Comparison of ENCODE assay signal across 8 cellular contexts in genomic region chr19:41993612-41994483, GRCh38. TPM values are rescaled to one million over a fixed set of nuclear protein-coding genes. Genes with fewer than 3 reads are reported as not detected.
DNase-seq lines count a peak whose midpoint lies in the region; ATAC-seq and TF ChIP-seq lines count a peak whose summit lies in the region.

Gene ATP1A3, minus strand, starts transcription at chr19:41994230. Its CDS starts 154 bp downstream, at chr19:41994076.

- H2AFZ ChIP-seq in OCI-LY7 (ENCODE audit: low read length): peak within 1 kb of the TSS; percentile 85
- H2AFZ ChIP-seq in neuron (ENCODE audit: low read depth, low read length): peak within 1 kb of the TSS; percentile 44

- peaks cover 38% of the 10 kb centered on the region for H3K4me1 ChIP-seq in OCI-LY7 (ENCODE audit: insufficient read depth, low read length, poor library complexity, severe bottlenecking)
- H3K4me1 ChIP-seq in neuron (ENCODE audit: insufficient read depth, low read length): peaks cover 49% of the 10 kb centered on the region

- H3K4me3 ChIP-seq in OCI-LY7 (ENCODE audit: low read depth, low read length, poor library complexity, severe bottlenecking) (peak within 1 kb of the TSS; percentile 95), fibroblast of pulmonary artery (replicated peaks; ENCODE audit: low read depth, low read length) (peak within 1 kb of the TSS; percentile 7), neuron (ENCODE audit: low read length) (peak within 1 kb of the TSS; percentile 51)

- no peaks in the 10 kb centered on the region for H3K27me3 ChIP-seq in neuron (ENCODE audit: insufficient read depth, low read length)

- H3K79me2 ChIP-seq in OCI-LY7 (ENCODE audit: insufficient read depth, low read depth, low read length): no peaks in the 10 kb centered on the region

- intact Hi-C loops in OCI-LY7 (cut with micrococcal nuclease; ENCODE audit: unreplicated experiment): loop anchor here (2.0 kb wide), 1 partner anchor 35 kb away; the partner anchor contains the start of gene RABAC1

- H3K9me2 ChIP-seq in OCI-LY7 (ENCODE audit: insufficient read depth, low read length): no peaks in the 10 kb centered on the region

- H3K4me2 ChIP-seq in OCI-LY7 (ENCODE audit: low read length): peak within 1 kb of the TSS; percentile 99

- CTCF ChIA-PET in OCI-LY7 (lab: Charles Lee; ENCODE audit: unreplicated experiment): no interaction called here

- no peaks in the 10 kb centered on the region for H3K9me3 ChIP-seq in OCI-LY7 (ENCODE audit: low read length)
- no peaks in the 10 kb centered on the region for H3K9me3 ChIP-seq in neuron (ENCODE audit: low read length)

- no peak for ATAC-seq in HG03442 (IDR thresholded peaks at IDR 0.05; ENCODE audit: unreplicated experiment)

- H3K36me3 ChIP-seq in OCI-LY7 (ENCODE audit: insufficient read depth, low read length) (peaks cover under 1% of the 10 kb centered on the region; the same call in 1 of the 2 replicates), neuron (ENCODE audit: insufficient read depth, low read length) (no peaks in the 10 kb centered on the region)

- H4K20me1 ChIP-seq in OCI-LY7 (ENCODE audit: insufficient read depth, low read length): no peaks in the 10 kb centered on the region

- BruUV-seq in OCI-LY7 (replicated peaks; lab: Mats Ljungman, UMichigan): no TSS peak

- peak within 1 kb of the TSS; percentile 15 for H3K27ac ChIP-seq in OCI-LY7 (ENCODE audit: low read depth, low read length, poor library complexity, severe bottlenecking)

- POLR2A ChIA-PET in OCI-LY7 (lab: Charles Lee): no interaction called here

- TF ChIP-seq CTCF in OCI-LY7 (conservative IDR thresholded peaks at IDR 0.05; ENCODE audit: low read length): no peak
- no peak for TF ChIP-seq CTCF in fibroblast of pulmonary artery (IDR thresholded peaks at IDR 0.05; ENCODE audit: low read length, missing control alignments)

- DNase-seq in COLO829 (ENCODE audit: low spot score) (peak; percentile 40), HK-2 (ENCODE audit: unreplicated experiment) (peak; percentile 71), OCI-LY7 (ENCODE audit: low spot score) (peak; percentile 87), activated T-helper 1 cell treated with Interleukin-2 at 50 U/mL for 16 hours (ENCODE audit: low read depth) (peak; percentile 39), fibroblast of pulmonary artery (ENCODE audit: low read depth) (peak; percentile 27), superior temporal gyrus (ENCODE audit: extremely low spot score) (peak; percentile 53)

RNA-seq across cellular contexts. Expression of gene ATP1A3, which starts in this region (rescaled TPM):
- total RNA-seq in OCI-LY7 (2014; rRNA removed; shearing (Covaris generic)): 3.1 and 9.3 TPM in 2 replicates
- 33.0 and 33.3 TPM in 2 replicates for total RNA-seq in OCI-LY7 (2022)

Comparison
In these comparisons a context has a peak if more than half of its experiments do, and no peak if none do; other contexts are left out.
1. DNase-seq: peak in every context shown above with its lines; median percentile 87 in OCI-LY7; 71 in HK-2; 53 in superior temporal gyrus; 40 in COLO829; 39 in activated T-helper 1 cell treated with Interleukin-2 at 50 U/mL for 16 hours; 27 in fibroblast of pulmonary artery.
2. H3K4me3 ChIP-seq: peak in every context shown above with its lines; median percentile 95 in OCI-LY7; 51 in neuron; 7 in fibroblast of pulmonary artery.